18 cellular contexts compared by ENCODE assay signal in genomic region chr1:228009116-228009827, GRCh38. TPM values are rescaled to one million over a fixed set of nuclear protein-coding genes. Genes with fewer than 3 reads are reported as not detected.
DNase-seq lines count a peak whose midpoint lies in the region; ATAC-seq and TF ChIP-seq lines count a peak whose summit lies in the region.
"Had no signal": no experiment of that assay in that cellular context is flagged by ENCODE, and none has a peak within 500 bp of the region (broad histone marks: within the 10 kb centered on the region; RNA-seq: fewer than 3 reads in every experiment).

No MANE protein-coding gene starts in this region.

- no peaks in the 10 kb centered on the region for H3K9me3 Mint-ChIP-seq in activated B cell treated with CpG ODN at 0.5 μM for 24 hours
- no peaks in the 10 kb centered on the region for H3K9me3 Mint-ChIP-seq in naive thymus-derived CD8-positive, alpha-beta T cell

- no peaks in the 10 kb centered on the region for H3K36me3 ChIP-seq in DOHH2 (ENCODE audit: control insufficient read depth, low read length)
- no peaks in the 10 kb centered on the region for H3K36me3 ChIP-seq in gastroesophageal sphincter
- H3K36me3 ChIP-seq: left ventricle myocardium inferior, MG63, ovary had no signal

- H3F3A ChIP-seq in DOHH2 (ENCODE audit: control insufficient read depth, insufficient read depth), result no peaks in the 10 kb centered on the region

- POLR2A ChIA-PET in activated B cell treated with CpG ODN at 0.5 μM for 24 hours (lab: Charles Lee), result no interaction called here
- POLR2A ChIA-PET in naive thymus-derived CD8-positive, alpha-beta T cell (lab: Charles Lee), result no interaction called here

- WGBS in gastroesophageal sphincter (ENCODE audit: low coverage in 1 of 2), 2 donors, result 20% methylated on average over 5 of the region's 8 CpGs; no CpG with 5 or more reads in 1 of the 2 donors

- H3K27me3 Mint-ChIP-seq in activated B cell treated with CpG ODN at 0.5 μM for 24 hours, result peaks cover 32% of the 10 kb centered on the region
- H3K27me3 Mint-ChIP-seq in naive thymus-derived CD8-positive, alpha-beta T cell, result peaks cover 8 to 72% (median 40%) of the 10 kb centered on the region in 5 donors

- ATAC-seq in activated B cell treated with CpG ODN at 0.5 μM for 24 hours (ENCODE audit: low read depth), result peak; percentile 18
- ATAC-seq in naive thymus-derived CD8-positive, alpha-beta T cell, result no peak
- no peak for ATAC-seq in gastroesophageal sphincter

- TF ChIP-seq EP300 in gastroesophageal sphincter (IDR thresholded peaks at IDR 0.05), result no peak

- H3K79me2 ChIP-seq in DOHH2 (ENCODE audit: control insufficient read depth, low read length), result no peaks in the 10 kb centered on the region

- no peaks in the 10 kb centered on the region for H3K36me3 Mint-ChIP-seq in activated B cell treated with CpG ODN at 0.5 μM for 24 hours (ENCODE audit: low read depth)
- H3K36me3 Mint-ChIP-seq in naive thymus-derived CD8-positive, alpha-beta T cell, result peaks cover 0 to 2% (median 0%) of the 10 kb centered on the region in 3 donors

- no peaks in the 10 kb centered on the region for H3K9me3 ChIP-seq in DOHH2 (ENCODE audit: control insufficient read depth, insufficient read depth, low read length)
- H3K9me3 ChIP-seq in gastroesophageal sphincter, result no peaks in the 10 kb centered on the region
- H3K9me3 ChIP-seq: left ventricle myocardium inferior, MG63, ovary had no signal

- peaks cover 13% of the 10 kb centered on the region for H3K4me1 ChIP-seq in DOHH2 (ENCODE audit: control insufficient read depth, low read length)
- H3K4me1 ChIP-seq in gastroesophageal sphincter, result peaks cover 0 to 20% (median 0%) of the 10 kb centered on the region in 3 donors

- peaks cover 12% of the 10 kb centered on the region for H3K27me3 ChIP-seq in DOHH2 (ENCODE audit: control insufficient read depth, low read length)
- peaks cover 96% of the 10 kb centered on the region for H3K27me3 ChIP-seq in gastroesophageal sphincter
- H3K27me3 ChIP-seq: ovary had no signal

- CTCF ChIA-PET in activated B cell treated with CpG ODN at 0.5 μM for 24 hours (lab: Charles Lee), result no interaction called here

- H3K4me3 ChIP-seq in DOHH2 (ENCODE audit: low read length) (no peak overlapping the region), gastroesophageal sphincter (no peak overlapping the region)
- H3K4me3 ChIP-seq: left ventricle myocardium inferior, MG63, ovary had no signal

- H3K4me3 Mint-ChIP-seq in activated B cell treated with CpG ODN at 0.5 μM for 24 hours, result peak overlapping the region; percentile 78
- H3K4me3 Mint-ChIP-seq in naive thymus-derived CD8-positive, alpha-beta T cell, result peak overlapping the region in 8 of 10 donors; percentile 41 to 69 (median 52)

- H3K4me2 ChIP-seq in DOHH2 (ENCODE audit: low read length), result peak overlapping the region; percentile 16; the same call in 1 of the 2 replicates

- TF ChIP-seq CTCF in DOHH2 (IDR thresholded peaks at IDR 0.05; ENCODE audit: low read depth, low read length, poor library complexity, severe bottlenecking), result no peak
- TF ChIP-seq CTCF in activated B cell treated with CpG ODN at 0.5 μM for 24 hours (IDR thresholded peaks at IDR 0.05), result no peak
- no peak for TF ChIP-seq CTCF in gastroesophageal sphincter (IDR thresholded peaks at IDR 0.05)

- intact Hi-C loops in activated B cell treated with CpG ODN at 0.5 μM for 24 hours (cut with micrococcal nuclease), result loop anchor here (10.0 kb wide), 1 partner anchor 96 kb away; the partner anchor contains the start of genes C1orf35 and MRPL55

- no peak overlapping the region for H3K27ac ChIP-seq in DOHH2 (ENCODE audit: low read depth, low read length)
- no peak overlapping the region for H3K27ac ChIP-seq in gastroesophageal sphincter
- H3K27ac ChIP-seq: left ventricle myocardium inferior, ovary had no signal

- no peaks in the 10 kb centered on the region for H3K9me2 ChIP-seq in DOHH2 (replicated peaks; ENCODE audit: control insufficient read depth, low read length)

- no peak overlapping the region for H3K27ac Mint-ChIP-seq in activated B cell treated with CpG ODN at 0.5 μM for 24 hours
- H3K27ac Mint-ChIP-seq in naive thymus-derived CD8-positive, alpha-beta T cell, result peak overlapping the region in 2 of 10 donors; percentile 45 to 52

- H4K20me1 ChIP-seq in DOHH2 (ENCODE audit: control insufficient read depth, insufficient read depth, low read depth, low read length), result no peaks in the 10 kb centered on the region

- TF ChIP-seq POLR2A in gastroesophageal sphincter (IDR thresholded peaks at IDR 0.05), result no peak

- DNase-seq in NCI-H2107 treated with DMSO at 0.1 percent for 48 hours (lab: John Stamatoyannopoulos, UW; ENCODE audit: unreplicated experiment), result peak; percentile 6
- no peak for DNase-seq in NCI-H2107 (lab: John Stamatoyannopoulos, UW)
- no peak for DNase-seq in activated B cell treated with CpG ODN at 0.5 μM for 24 hours
- peak in 1 of 10 donors; percentile 14 for DNase-seq in naive thymus-derived CD8-positive, alpha-beta T cell
- no peak for DNase-seq in globus pallidus (ENCODE audit: low spot score)
- DNase-seq in stimulated activated CD4-positive, alpha-beta T cell treated with anti-CD3 and anti-CD28 coated beads, Interleukin-12 subunit alpha, Interleukin-12 subunit beta, amount 100 ng/mL, for 4 hours, result no peak
- DNase-seq: activated CD4-positive, alpha-beta T cell treated with anti-CD3 and anti-CD28 coated beads for 4 hours; amniotic stem cell; dermis blood vessel endothelial cell; left ventricle myocardium inferior; MG63; NCI-H510A; SHP77 had no signal

- H3K4me1 Mint-ChIP-seq in activated B cell treated with CpG ODN at 0.5 μM for 24 hours, result peaks cover 33% of the 10 kb centered on the region
- H3K4me1 Mint-ChIP-seq in naive thymus-derived CD8-positive, alpha-beta T cell, result peaks cover 7 to 25% (median 16%) of the 10 kb centered on the region in 4 donors

RNA-seq across cellular contexts. Expression of gene WNT3A, which starts 2.5 kb away (rescaled TPM):
- total RNA-seq in activated B cell treated with CpG ODN at 0.5 μM for 24 hours (not detected in 2 replicates), gastroesophageal sphincter (not detected)
- total RNA-seq in naive thymus-derived CD8-positive, alpha-beta T cell, result not detected
- not detected for polyA plus RNA-seq in naive thymus-derived CD8-positive, alpha-beta T cell
- total RNA-seq: A172, dermis blood vessel endothelial cell, frontal cortex, left ventricle myocardium inferior, ovary had no signal
- polyA plus RNA-seq: ovary had no signal
